In genomic region chr17:6599364-6599763, GRCh38 we compare ENCODE assay signal across 13 cellular contexts. TPM values are rescaled to one million over a fixed set of nuclear protein-coding genes. Genes with fewer than 3 reads are reported as not detected.
A peak's percentile ranks its signal among the peaks of the same experiment; 100 is the strongest.
DNase-seq lines count a peak whose midpoint lies in the region; ATAC-seq and TF ChIP-seq lines count a peak whose summit lies in the region.
"Had no signal": no experiment of that assay in that cellular context is flagged by ENCODE, and none has a peak within 500 bp of the region (broad histone marks: within the 10 kb centered on the region; RNA-seq: fewer than 3 reads in every experiment).

No MANE protein-coding gene starts in this region.

- no peaks in the 10 kb centered on the region for H4K20me1 ChIP-seq in DOHH2 (ENCODE audit: control insufficient read depth, insufficient read depth, low read depth, low read length)

- peaks cover 72% of the 10 kb centered on the region for H3K36me3 ChIP-seq in DOHH2 (ENCODE audit: control insufficient read depth, low read length)

- no peaks in the 10 kb centered on the region for H3F3A ChIP-seq in DOHH2 (ENCODE audit: control insufficient read depth, insufficient read depth)

- no peak overlapping the region for H3K27ac Mint-ChIP-seq in natural killer cell treated with Interleukin-12 subunit alpha and Interleukin-12 subunit beta and Interleukin-15 and Interleukin-18, amount 100 ng/mL, for 72 hours
- H3K27ac Mint-ChIP-seq: activated CD4-positive, alpha-beta T cell treated with anti-CD3 and anti-CD28 coated beads, Interleukin-2, amount 10 ng/mL, durations not matched to agents 24 days and 14 days had no signal

- H3K4me3 ChIP-seq in DOHH2 (ENCODE audit: low read length), result no peak overlapping the region

- DNase-seq in OCI-M1 (lab: John Stamatoyannopoulos, UW) (peak; percentile 93), fibroblast of gingiva (ENCODE audit: low read depth) (peak; percentile 59), pons (ENCODE audit: low spot score) (peak; percentile 95), GM19240 (ENCODE audit: insufficient read length, low spot score) (no peak), NCI-H345 (lab: John Stamatoyannopoulos, UW) (no peak)
- no peak for DNase-seq in natural killer cell treated with Interleukin-12 subunit alpha and Interleukin-12 subunit beta and Interleukin-15 and Interleukin-18, amount 100 ng/mL, for 72 hours (ENCODE audit: low spot score)
- DNase-seq: activated CD4-positive, alpha-beta T cell treated with anti-CD3 and anti-CD28 coated beads, Interleukin-2, amount 10 ng/mL, durations not matched to agents 24 days and 14 days; activated naive CD4-positive, alpha-beta T cell treated with Interleukin-2 at 50 U/mL for 16 hours; COR-L47; effector CD4-positive, alpha-beta T cell; stimulated activated naive CD8-positive, alpha-beta T cell treated with anti-CD3 and anti-CD28 coated beads, Interleukin-15, Interleukin-2, amounts not matched to agents 100 U/mL and 50 U/mL, for 24 hours had no signal

- 0 out of 2 replicates have a peak overlapping the region, but pooled peaks have one; percentile 1 for H3K4me2 ChIP-seq in DOHH2 (ENCODE audit: low read length)

- peaks cover 19% of the 10 kb centered on the region for H3K36me3 Mint-ChIP-seq in natural killer cell treated with Interleukin-12 subunit alpha and Interleukin-12 subunit beta and Interleukin-15 and Interleukin-18, amount 100 ng/mL, for 72 hours

- no peak overlapping the region for H3K27ac ChIP-seq in DOHH2 (ENCODE audit: low read depth, low read length)

- H3K4me3 Mint-ChIP-seq in natural killer cell treated with Interleukin-12 subunit alpha and Interleukin-12 subunit beta and Interleukin-15 and Interleukin-18, amount 100 ng/mL, for 72 hours, result no peak overlapping the region
- H3K4me3 Mint-ChIP-seq: activated CD4-positive, alpha-beta T cell treated with anti-CD3 and anti-CD28 coated beads, Interleukin-2, amount 10 ng/mL, durations not matched to agents 24 days and 14 days had no signal

- ATAC-seq in HG02588 (IDR thresholded peaks at IDR 0.05; ENCODE audit: unreplicated experiment), result no peak
- no peak for ATAC-seq in natural killer cell treated with Interleukin-12 subunit alpha and Interleukin-12 subunit beta and Interleukin-15 and Interleukin-18, amount 100 ng/mL, for 72 hours
- ATAC-seq: stimulated activated naive CD8-positive, alpha-beta T cell treated with anti-CD3 and anti-CD28 coated beads, Interleukin-15, Interleukin-2, amounts not matched to agents 100 U/mL and 50 U/mL, for 24 hours had no signal

- H3K27me3 ChIP-seq in DOHH2 (ENCODE audit: control insufficient read depth, low read length), result no peaks in the 10 kb centered on the region

- H3K4me1 Mint-ChIP-seq in natural killer cell treated with Interleukin-12 subunit alpha and Interleukin-12 subunit beta and Interleukin-15 and Interleukin-18, amount 100 ng/mL, for 72 hours (ENCODE audit: low read depth in 2 of 2), result no peaks in the 10 kb centered on the region

- H3K9me2 ChIP-seq in DOHH2 (replicated peaks; ENCODE audit: control insufficient read depth, low read length), result no peaks in the 10 kb centered on the region

- no peak for TF ChIP-seq CTCF in DOHH2 (IDR thresholded peaks at IDR 0.05; ENCODE audit: low read depth, low read length, poor library complexity, severe bottlenecking)

- H3K9me3 ChIP-seq in DOHH2 (ENCODE audit: control insufficient read depth, insufficient read depth, low read length), result no peaks in the 10 kb centered on the region

- peaks cover 13% of the 10 kb centered on the region for H3K4me1 ChIP-seq in DOHH2 (ENCODE audit: control insufficient read depth, low read length)

- H3K27me3 Mint-ChIP-seq in natural killer cell treated with Interleukin-12 subunit alpha and Interleukin-12 subunit beta and Interleukin-15 and Interleukin-18, amount 100 ng/mL, for 72 hours, result no peaks in the 10 kb centered on the region
- H3K27me3 Mint-ChIP-seq: activated CD4-positive, alpha-beta T cell treated with anti-CD3 and anti-CD28 coated beads, Interleukin-2, amount 10 ng/mL, durations not matched to agents 24 days and 14 days had no signal

- no peaks in the 10 kb centered on the region for H3K9me3 Mint-ChIP-seq in natural killer cell treated with Interleukin-12 subunit alpha and Interleukin-12 subunit beta and Interleukin-15 and Interleukin-18, amount 100 ng/mL, for 72 hours
- H3K9me3 Mint-ChIP-seq: activated CD4-positive, alpha-beta T cell treated with anti-CD3 and anti-CD28 coated beads, Interleukin-2, amount 10 ng/mL, durations not matched to agents 24 days and 14 days had no signal

- H3K79me2 ChIP-seq in DOHH2 (ENCODE audit: control insufficient read depth, low read length), result no peaks in the 10 kb centered on the region

RNA-seq across cellular contexts. Expression of gene KIAA0753, which starts 41.1 kb away (rescaled TPM):
- 10 to 100 TPM; 16.0 to 29.7 TPM for total RNA-seq in natural killer cell treated with Interleukin-12 subunit alpha and Interleukin-12 subunit beta and Interleukin-15 and Interleukin-18, amount 100 ng/mL, for 72 hours

RNA-seq across cellular contexts. Expression of gene TXNDC17, which starts 41.5 kb away (rescaled TPM):
- total RNA-seq in natural killer cell treated with Interleukin-12 subunit alpha and Interleukin-12 subunit beta and Interleukin-15 and Interleukin-18, amount 100 ng/mL, for 72 hours, result 100 to 1,000 TPM in 1 of 2 donors, 10 to 100 TPM in 1; 75.9 to 106 TPM

RNA-seq across cellular contexts. Expression of gene PITPNM3, which starts 43.0 kb away (rescaled TPM):
- total RNA-seq in natural killer cell treated with Interleukin-12 subunit alpha and Interleukin-12 subunit beta and Interleukin-15 and Interleukin-18, amount 100 ng/mL, for 72 hours, result under 1 TPM; 0.59 to 0.84 TPM

RNA-seq across cellular contexts. Expression of gene MED31, which starts 52.0 kb away (rescaled TPM):
- 10 to 100 TPM; 17.3 to 25.3 TPM for total RNA-seq in natural killer cell treated with Interleukin-12 subunit alpha and Interleukin-12 subunit beta and Interleukin-15 and Interleukin-18, amount 100 ng/mL, for 72 hours

RNA-seq across cellular contexts. Expression of gene C17orf100, which starts 52.2 kb away (rescaled TPM):
- total RNA-seq in natural killer cell treated with Interleukin-12 subunit alpha and Interleukin-12 subunit beta and Interleukin-15 and Interleukin-18, amount 100 ng/mL, for 72 hours, result 1 to 10 TPM; 1.0 to 1.5 TPM

Comparison
In these comparisons a context has a peak if more than half of its experiments do, and no peak if none do; other contexts are left out.
1. DNase-seq: peak in OCI-M1 (single experiment), fibroblast of gingiva (single experiment) and pons (single experiment); none in GM19240 (single experiment), natural killer cell treated with Interleukin-12 subunit alpha and Interleukin-12 subunit beta and Interleukin-15 and Interleukin-18, amount 100 ng/mL, for 72 hours (single experiment) and NCI-H345 (single experiment).